In the genomic region with DNA sequence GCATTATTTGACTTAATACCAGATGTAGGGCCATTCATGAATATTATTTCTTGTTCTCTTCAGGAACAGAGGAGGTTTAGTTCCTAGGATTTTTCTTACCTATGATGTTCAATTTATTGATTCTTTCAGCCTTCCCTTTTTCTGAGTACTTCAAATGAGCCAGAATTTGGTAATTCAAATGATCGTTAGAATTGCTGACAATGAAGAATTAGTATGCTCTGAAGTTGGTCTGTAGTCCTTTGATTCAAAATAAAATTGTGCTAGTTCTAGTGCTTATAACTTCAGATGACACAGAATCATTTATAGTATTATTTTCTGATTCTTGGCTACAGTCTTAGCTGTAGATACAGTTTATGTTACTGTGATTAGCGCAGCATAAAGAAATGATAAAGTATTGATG, we compare ENCODE assay signal across 4 cellular contexts.
TF ChIP-seq lines count a peak whose summit lies in the region.

No MANE protein-coding gene starts in this region.

TF ChIP-seq in HepG2, 621 proteins besides CTCF, POLR2A, EP300 and RAD21:
- TF ChIP-seq MTA1 (CRISPR knock-in tag; IDR thresholded peaks at IDR 0.05; ENCODE audit: borderline replicate concordance) (no peak), MAFK (conservative IDR thresholded peaks at IDR 0.05 in 1 of 2, IDR thresholded peaks at IDR 0.05 in 1 of 2; ENCODE audit: low read length in 2 of 2) (peak; percentile 63 to 84), MAFF (IDR thresholded peaks at IDR 0.05; ENCODE audit: low read depth, low read length) (peak; percentile 76), BORCS8-MEF2B (CRISPR knock-in tag; IDR thresholded peaks at IDR 0.05) (no peak)

TF ChIP-seq in A549, 52 proteins besides CTCF, POLR2A, EP300 and RAD21:
- TF ChIP-seq MAFK (IDR thresholded peaks at IDR 0.05; ENCODE audit: partially characterized antibody), result peak; percentile 70
- TF ChIP-seq EHMT2 (IDR thresholded peaks at IDR 0.05; ENCODE audit: low read depth), result no peak
TF ChIP-seq in A549: peak in this region for 1.

TF ChIP-seq in IMR-90, 13 proteins besides CTCF, POLR2A, EP300 and RAD21:
- no peak for TF ChIP-seq SMC3 (IDR thresholded peaks at IDR 0.05; ENCODE audit: low read depth, low read length)
- TF ChIP-seq MAFK (IDR thresholded peaks at IDR 0.05; ENCODE audit: low read depth, low read length), result peak; percentile 81

TF ChIP-seq in K562, 482 proteins besides CTCF, POLR2A, EP300 and RAD21:
- TF ChIP-seq CHCHD3 (CRISPR knock-in tag; IDR thresholded peaks at IDR 0.05), result no peak
- no peak for TF ChIP-seq DIDO1 (tag; IDR thresholded peaks at IDR 0.05; ENCODE audit: low read depth)
- no peak for TF ChIP-seq LCOR (CRISPR knock-in tag; IDR thresholded peaks at IDR 0.05)
- TF ChIP-seq, protein P1, sequence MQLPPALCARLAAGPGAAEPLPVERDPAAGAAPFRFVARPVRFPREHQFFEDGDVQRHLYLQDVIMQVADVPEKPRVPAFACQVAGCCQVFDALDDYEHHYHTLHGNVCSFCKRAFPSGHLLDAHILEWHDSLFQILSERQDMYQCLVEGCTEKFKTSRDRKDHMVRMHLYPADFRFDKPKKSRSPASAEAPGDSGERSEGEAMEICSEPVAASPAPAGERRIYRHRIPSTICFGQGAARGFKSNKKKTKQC (CRISPR knock-in tag; IDR thresholded peaks at IDR 0.05), result no peak
- TF ChIP-seq, protein P2, sequence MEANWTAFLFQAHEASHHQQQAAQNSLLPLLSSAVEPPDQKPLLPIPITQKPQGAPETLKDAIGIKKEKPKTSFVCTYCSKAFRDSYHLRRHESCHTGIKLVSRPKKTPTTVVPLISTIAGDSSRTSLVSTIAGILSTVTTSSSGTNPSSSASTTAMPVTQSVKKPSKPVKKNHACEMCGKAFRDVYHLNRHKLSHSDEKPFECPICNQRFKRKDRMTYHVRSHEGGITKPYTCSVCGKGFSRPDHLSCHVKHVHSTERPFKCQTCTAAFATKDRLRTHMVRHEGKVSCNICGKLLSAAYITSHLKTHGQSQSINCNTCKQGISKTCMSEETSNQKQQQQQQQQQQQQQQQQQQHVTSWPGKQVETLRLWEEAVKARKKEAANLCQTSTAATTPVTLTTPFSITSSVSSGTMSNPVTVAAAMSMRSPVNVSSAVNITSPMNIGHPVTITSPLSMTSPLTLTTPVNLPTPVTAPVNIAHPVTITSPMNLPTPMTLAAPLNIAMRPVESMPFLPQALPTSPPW (CRISPR knock-in tag; IDR thresholded peaks at IDR 0.05), result no peak
- TF ChIP-seq SAP30 (IDR thresholded peaks at IDR 0.05; ENCODE audit: borderline replicate concordance, insufficient read depth, low read depth, low read length, poor library complexity, severe bottlenecking), result no peak
- peak; percentile 30; the same call in 1 of the 2 replicates for TF ChIP-seq MAFK (IDR thresholded peaks at IDR 0.05; ENCODE audit: low read length)
- peak; percentile 50 for TF ChIP-seq MAFF (IDR thresholded peaks at IDR 0.05; ENCODE audit: low read length)
